Comparison of ENCODE assay signal across 2 cellular contexts in the genomic region with DNA sequence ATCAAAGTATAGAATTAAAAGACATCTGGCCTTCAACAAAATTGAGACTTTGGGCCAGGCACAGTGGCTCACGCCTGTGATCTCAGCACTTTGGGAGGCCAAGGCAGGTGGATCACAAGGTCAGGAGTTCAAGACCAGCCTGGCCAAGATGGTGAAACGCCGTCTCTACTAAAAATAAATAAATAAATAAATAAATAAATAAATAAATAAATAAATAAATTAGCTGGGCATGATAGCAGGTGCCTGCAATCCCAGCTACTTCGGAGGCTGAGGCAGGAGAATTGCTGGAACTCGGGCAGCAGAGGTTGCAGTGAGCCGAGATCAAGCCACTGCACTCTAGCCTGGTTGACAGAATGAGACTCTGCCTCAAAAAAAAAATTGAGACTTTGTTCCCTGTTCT.
DNase-seq lines count a peak whose midpoint lies in the region; ATAC-seq, FAIRE-seq and TF ChIP-seq lines count a peak whose summit lies in the region.
"Not testable (repeated sequence)": the region's sequence is repeated elsewhere in the genome, so short reads cannot be mapped to it uniquely, and the experiment has no call there.

No MANE protein-coding gene starts in this region.

- H3K9me3 ChIP-seq in A549; HEK293 (ENCODE audit: control insufficient read depth, insufficient read depth, low read depth, low read length): not testable (repeated sequence)

- not testable (repeated sequence) for TF ChIP-seq RAD21 in A549 (conservative IDR thresholded peaks at IDR 0.05 in 1 of 2, IDR thresholded peaks at IDR 0.05 in 1 of 2)

- POLR2A ChIA-PET in A549 (lab: Yijun Ruan, JAX); HEK293 (lab: Yijun Ruan, JAX): not testable (repeated sequence)

- not testable (repeated sequence) for TF ChIP-seq POLR2A in A549 (IDR thresholded peaks at IDR 0.05; ENCODE audit: low read length)

- TF ChIP-seq CTCF in A549 (IDR thresholded peaks at IDR 0.05); HEK293 (tag by site-specific recombination; IDR thresholded peaks at IDR 0.05): not testable (repeated sequence)

- not testable (repeated sequence) for TF ChIP-seq EP300 in A549 (IDR thresholded peaks at IDR 0.05)

- not testable (repeated sequence) for ATAC-seq in A549

- H3K36me3 ChIP-seq in HEK293 (ENCODE audit: control insufficient read depth in 2 of 2, insufficient read depth in 1 of 2, low read length in 2 of 2) = not testable (repeated sequence)

- not testable (repeated sequence) for H3K4me1 ChIP-seq in A549; HEK293 (ENCODE audit: control insufficient read depth, insufficient read depth, low read length)

- H3K4me3 ChIP-seq in A549; HEK293 (ENCODE audit: low read depth, low read length): not testable (repeated sequence)

- H3K4me2 ChIP-seq in A549 = not testable (repeated sequence)

- CTCF ChIA-PET in A549 (lab: Yijun Ruan, JAX) = interaction anchor here (0.6 to 1.3 kb wide), 2 partner anchors 7 to 136 kb away, joined by 3 to 4 read pairs; no protein-coding TSS in a partner anchor
- CTCF ChIA-PET in HEK293 (lab: Yijun Ruan, JAX) = not testable (repeated sequence)

- not testable (repeated sequence) for FAIRE-seq in A549 (lab: Jason Lieb, UNC)

- not testable (repeated sequence) for H3K27ac ChIP-seq in A549; HEK293 (ENCODE audit: extremely low read depth, low read depth, low read length)

- DNase-seq in A549 (ENCODE audit: low read depth in 1 of 2, low spot score in 1 of 2) = not testable (repeated sequence)

- WGBS in A549 (ENCODE audit: missing lambda C conversion rate) = 31% methylated on average over 6 of the region's 6 CpGs

TF ChIP-seq in A549, 52 proteins besides CTCF, POLR2A, EP300 and RAD21:
- TF ChIP-seq ZC3H11A (IDR thresholded peaks at IDR 0.05) = 0 out of 2 replicates have a peak, but pooled peaks have one; percentile 14
TF ChIP-seq in A549: peak in this region for 1; not testable (repeated sequence) for 51.

TF ChIP-seq in HEK293, 187 proteins besides CTCF, POLR2A, EP300 and RAD21:
- TF ChIP-seq ZNF426 (tag by site-specific recombination; IDR thresholded peaks at IDR 0.05) (peak; percentile 51), ZNF555 (tag by site-specific recombination; conservative IDR thresholded peaks at IDR 0.05) (peak; percentile 45), ZNF654 (tag by site-specific recombination; IDR thresholded peaks at IDR 0.05; ENCODE audit: low read depth) (peak; percentile 16; the same call in 1 of the 2 replicates), ZNF394 (tag by site-specific recombination; IDR thresholded peaks at IDR 0.05; ENCODE audit: borderline replicate concordance) (peak; percentile 63; the same call in 1 of the 2 replicates)
- TF ChIP-seq, protein P1, sequence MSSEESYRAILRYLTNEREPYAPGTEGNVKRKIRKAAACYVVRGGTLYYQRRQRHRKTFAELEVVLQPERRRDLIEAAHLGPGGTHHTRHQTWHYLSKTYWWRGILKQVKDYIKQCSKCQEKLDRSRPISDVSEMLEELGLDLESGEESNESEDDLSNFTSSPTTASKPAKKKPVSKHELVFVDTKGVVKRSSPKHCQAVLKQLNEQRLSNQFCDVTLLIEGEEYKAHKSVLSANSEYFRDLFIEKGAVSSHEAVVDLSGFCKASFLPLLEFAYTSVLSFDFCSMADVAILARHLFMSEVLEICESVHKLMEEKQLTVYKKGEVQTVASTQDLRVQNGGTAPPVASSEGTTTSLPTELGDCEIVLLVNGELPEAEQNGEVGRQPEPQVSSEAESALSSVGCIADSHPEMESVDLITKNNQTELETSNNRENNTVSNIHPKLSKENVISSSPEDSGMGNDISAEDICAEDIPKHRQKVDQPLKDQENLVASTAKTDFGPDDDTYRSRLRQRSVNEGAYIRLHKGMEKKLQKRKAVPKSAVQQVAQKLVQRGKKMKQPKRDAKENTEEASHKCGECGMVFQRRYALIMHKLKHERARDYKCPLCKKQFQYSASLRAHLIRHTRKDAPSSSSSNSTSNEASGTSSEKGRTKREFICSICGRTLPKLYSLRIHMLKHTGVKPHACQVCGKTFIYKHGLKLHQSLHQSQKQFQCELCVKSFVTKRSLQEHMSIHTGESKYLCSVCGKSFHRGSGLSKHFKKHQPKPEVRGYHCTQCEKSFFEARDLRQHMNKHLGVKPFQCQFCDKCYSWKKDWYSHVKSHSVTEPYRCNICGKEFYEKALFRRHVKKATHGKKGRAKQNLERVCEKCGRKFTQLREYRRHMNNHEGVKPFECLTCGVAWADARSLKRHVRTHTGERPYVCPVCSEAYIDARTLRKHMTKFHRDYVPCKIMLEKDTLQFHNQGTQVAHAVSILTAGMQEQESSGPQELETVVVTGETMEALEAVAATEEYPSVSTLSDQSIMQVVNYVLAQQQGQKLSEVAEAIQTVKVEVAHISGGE (tag by site-specific recombination; conservative IDR thresholded peaks at IDR 0.05; ENCODE audit: low read depth) = peak; percentile 34; the same call in 1 of the 2 replicates
